Comparison of ENCODE assay signal across 8 cellular contexts in genomic region chr19:3572132-3572854, GRCh38. TPM values are rescaled to one million over a fixed set of nuclear protein-coding genes. Genes with fewer than 3 reads are reported as not detected.
A peak's percentile ranks its signal among the peaks of the same experiment; 100 is the strongest.
DNase-seq lines count a peak whose midpoint lies in the region; ATAC-seq and TF ChIP-seq lines count a peak whose summit lies in the region.

No MANE protein-coding gene starts in this region.

- H3K27me3 ChIP-seq in osteoblast (ENCODE audit: insufficient read depth, low read length) (no peaks in the 10 kb centered on the region), testis (no peaks in the 10 kb centered on the region)

- H3K4me3 Mint-ChIP-seq in activated naive CD8-positive, alpha-beta T cell treated with anti-CD3 and anti-CD28 coated beads for 36 hours: peak overlapping the region; percentile 71

- intact Hi-C loops in head of caudate nucleus (cut with DNase I): no loop called here
- intact Hi-C loops in testis (cut with DNase I; ENCODE audit: low total_unique reads): no loop called here

- H2AFZ ChIP-seq in osteoblast (ENCODE audit: low read length): peak overlapping the region; percentile 100

- peak overlapping the region; percentile 11 for H3K27ac Mint-ChIP-seq in activated naive CD8-positive, alpha-beta T cell treated with anti-CD3 and anti-CD28 coated beads for 36 hours

- H4K20me1 ChIP-seq in osteoblast (ENCODE audit: insufficient read depth, low read length): no peaks in the 10 kb centered on the region

- WGBS in testis, 2 donors: 2 to 7% methylated on average over 6 to 44 of the region's 48 CpGs

- no peaks in the 10 kb centered on the region for H3K9me3 Mint-ChIP-seq in activated naive CD8-positive, alpha-beta T cell treated with anti-CD3 and anti-CD28 coated beads for 36 hours

- no peak for TF ChIP-seq POLR2A in testis (IDR thresholded peaks at IDR 0.05)

- H3K79me2 ChIP-seq in osteoblast (ENCODE audit: insufficient read depth, low read length): peaks cover 5% of the 10 kb centered on the region

- peak; percentile 99 for DNase-seq in NCI-H1105 treated with DMSO at 0.1 percent for 48 hours (lab: John Stamatoyannopoulos, UW)
- peak; percentile 99 for DNase-seq in SKM-1 treated with dmso at 0.1 percent for 144 hours (lab: John Stamatoyannopoulos, UW; ENCODE audit: unreplicated experiment)
- peak; percentile 100 for DNase-seq in activated naive CD8-positive, alpha-beta T cell treated with anti-CD3 and anti-CD28 coated beads for 36 hours
- peak; percentile 99 to 100 (median 100) for DNase-seq in head of caudate nucleus
- DNase-seq in osteoblast (ENCODE audit: insufficient read length, low spot score, missing footprints): peak; percentile 100
- peak; percentile 100 for DNase-seq in testis

- peak overlapping the region; percentile 41; the same call in 1 of the 2 replicates for H3K4me3 ChIP-seq in GM08714 (ENCODE audit: low read length)
- H3K4me3 ChIP-seq in osteoblast (ENCODE audit: insufficient read depth, low read length): peak overlapping the region; percentile 84
- H3K4me3 ChIP-seq in testis: peak overlapping the region; percentile 83 to 89

- H3K36me3 Mint-ChIP-seq in activated naive CD8-positive, alpha-beta T cell treated with anti-CD3 and anti-CD28 coated beads for 36 hours: peaks cover 11% of the 10 kb centered on the region

- H3K27me3 Mint-ChIP-seq in activated naive CD8-positive, alpha-beta T cell treated with anti-CD3 and anti-CD28 coated beads for 36 hours: no peaks in the 10 kb centered on the region

- H3K4me2 ChIP-seq in osteoblast (ENCODE audit: insufficient read depth, low read length): peak overlapping the region; percentile 94

- no peaks in the 10 kb centered on the region for H3K9me3 ChIP-seq in osteoblast (ENCODE audit: low read depth, low read length)
- H3K9me3 ChIP-seq in testis: no peaks in the 10 kb centered on the region

- H3K4me1 ChIP-seq in osteoblast (ENCODE audit: insufficient read depth, low read length) (peaks cover 7% of the 10 kb centered on the region), testis (peaks cover 9% of the 10 kb centered on the region)

- H3K4me1 Mint-ChIP-seq in activated naive CD8-positive, alpha-beta T cell treated with anti-CD3 and anti-CD28 coated beads for 36 hours: peaks cover 7% of the 10 kb centered on the region

- H3K36me3 ChIP-seq in osteoblast (ENCODE audit: insufficient read depth, low read length): peaks cover 11% of the 10 kb centered on the region
- no peaks in the 10 kb centered on the region for H3K36me3 ChIP-seq in testis (ENCODE audit: low read depth, missing control alignments)

- no peak for TF ChIP-seq CTCF in osteoblast (IDR thresholded peaks at IDR 0.05; ENCODE audit: extremely low read depth, low read depth, low read length)
- TF ChIP-seq CTCF in testis (IDR thresholded peaks at IDR 0.05): no peak

- peak; percentile 90 for ATAC-seq in HG02759 (IDR thresholded peaks at IDR 0.05; ENCODE audit: unreplicated experiment)

- peak overlapping the region; percentile 78 for H3K27ac ChIP-seq in osteoblast (ENCODE audit: low read depth, low read length)
- H3K27ac ChIP-seq in testis: peak overlapping the region in 1 of 2 donors; percentile 6

RNA-seq across cellular contexts. Expression of gene HMG20B, which starts 0.5 kb away (rescaled TPM):
- 10 to 100 TPM; 37.1 to 41.6 TPM for total RNA-seq in activated naive CD8-positive, alpha-beta T cell treated with anti-CD3 and anti-CD28 coated beads for 36 hours
- total RNA-seq in osteoblast (57.2 and 65.9 TPM in 2 replicates), testis (100 to 1,000 TPM; 108 to 129 TPM)
- 66.2 TPM for polyA plus RNA-seq in testis (ENCODE audit: insufficient read depth, low read depth, low replicate concordance)

RNA-seq across cellular contexts. Expression of gene GIPC3, which starts 13.0 kb away (rescaled TPM):
- under 1 TPM; 0.32 to 0.43 TPM for total RNA-seq in activated naive CD8-positive, alpha-beta T cell treated with anti-CD3 and anti-CD28 coated beads for 36 hours
- under 0.01 TPM in 1 of 2 replicates, not detected in the other for total RNA-seq in osteoblast
- total RNA-seq in testis: under 1 TPM; 0.50 to 0.87 TPM
- polyA plus RNA-seq in testis (ENCODE audit: insufficient read depth, low read depth, low replicate concordance): 1.5 TPM

RNA-seq across cellular contexts. Expression of gene MFSD12, which starts 14.9 kb away (rescaled TPM):
- 10 to 100 TPM; 73.2 to 76.1 TPM for total RNA-seq in activated naive CD8-positive, alpha-beta T cell treated with anti-CD3 and anti-CD28 coated beads for 36 hours
- total RNA-seq in osteoblast: 92.5 and 104 TPM in 2 replicates
- 10 to 100 TPM; 83.9 to 95.1 TPM for total RNA-seq in testis
- 32.8 TPM for polyA plus RNA-seq in testis (ENCODE audit: insufficient read depth, low read depth, low replicate concordance)

RNA-seq across cellular contexts. Expression of gene TEKTIP1, which starts 33.3 kb away (rescaled TPM):
- total RNA-seq in activated naive CD8-positive, alpha-beta T cell treated with anti-CD3 and anti-CD28 coated beads for 36 hours: 1 to 10 TPM; 1.2 to 2.2 TPM
- not detected in 2 replicates for total RNA-seq in osteoblast
- total RNA-seq in testis: 10 to 100 TPM; 35.8 to 55.9 TPM
- 68.2 TPM for polyA plus RNA-seq in testis (ENCODE audit: insufficient read depth, low read depth, low replicate concordance)

RNA-seq across cellular contexts. Expression of gene TBXA2R, which starts 34.4 kb away (rescaled TPM):
- total RNA-seq in activated naive CD8-positive, alpha-beta T cell treated with anti-CD3 and anti-CD28 coated beads for 36 hours: 1 to 10 TPM; 2.8 to 3.1 TPM
- 1.4 and 1.5 TPM in 2 replicates for total RNA-seq in osteoblast
- total RNA-seq in testis: 1 to 10 TPM; 1.3 to 3.2 TPM
- 1.8 TPM for polyA plus RNA-seq in testis (ENCODE audit: insufficient read depth, low read depth, low replicate concordance)
